ENCODE assay signal across 11 cellular contexts in the genomic region with DNA sequence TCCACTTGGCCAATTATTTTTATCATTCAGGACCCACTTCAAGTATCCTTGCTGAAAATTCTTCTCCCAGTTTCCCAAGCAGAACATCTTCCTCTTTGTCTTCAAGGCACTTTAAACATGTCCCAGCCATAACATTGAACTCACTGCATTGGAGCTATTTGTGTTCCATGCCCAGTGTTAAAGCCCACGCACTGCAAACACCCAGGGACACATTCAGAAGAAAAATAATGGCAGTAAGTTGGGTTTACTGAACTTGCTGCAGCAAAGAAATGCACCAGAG. TPM values are rescaled to one million over a fixed set of nuclear protein-coding genes. Genes with fewer than 3 reads are reported as not detected.
DNase-seq lines count a peak whose midpoint lies in the region; ATAC-seq, FAIRE-seq and TF ChIP-seq lines count a peak whose summit lies in the region.
"Had no signal": no experiment of that assay in that cellular context is flagged by ENCODE, and none has a peak within 500 bp of the region (broad histone marks: within the 10 kb centered on the region; RNA-seq: fewer than 3 reads in every experiment).

No MANE protein-coding gene starts in this region.

- no peaks in the 10 kb centered on the region for H3K9me1 ChIP-seq in endothelial cell of umbilical vein (replicated peaks; ENCODE audit: control insufficient read depth, extremely low read depth, insufficient read depth, low read length)

- no peak overlapping the region for H3K9ac ChIP-seq in endothelial cell of umbilical vein (replicated peaks; ENCODE audit: extremely low read depth, insufficient read depth, low read length)

- peaks cover 34% of the 10 kb centered on the region for H3K27me3 Mint-ChIP-seq in activated naive CD4-positive, alpha-beta T cell treated with anti-CD3 and anti-CD28 coated beads, Interleukin-2, amount 10 ng/mL, durations not matched to agents 7 days and 5 days
- H3K27me3 Mint-ChIP-seq in T-helper 17 cell, result no peaks in the 10 kb centered on the region
- H3K27me3 Mint-ChIP-seq in stimulated activated naive B cell treated with anti-CD40 and anti-IgM and Interleukin-4, amounts not matched to agents 10 μg/mL and 1 μg/mL and 100 μg/mL, for 72 hours, result no peaks in the 10 kb centered on the region

- H3K36me3 ChIP-seq in endothelial cell of umbilical vein (ENCODE audit: control insufficient read depth in 2 of 2, extremely low read depth in 1 of 2, insufficient read depth in 2 of 2, low read length in 2 of 2), result no peaks in the 10 kb centered on the region

- H3K27ac Mint-ChIP-seq in activated naive CD4-positive, alpha-beta T cell treated with anti-CD3 and anti-CD28 coated beads, Interleukin-2, amount 10 ng/mL, durations not matched to agents 7 days and 5 days, result no peak overlapping the region
- H3K27ac Mint-ChIP-seq in T-helper 17 cell, result peak overlapping the region; percentile 39
- H3K27ac Mint-ChIP-seq in stimulated activated naive B cell treated with anti-CD40 and anti-IgM and Interleukin-4, amounts not matched to agents 10 μg/mL and 1 μg/mL and 100 μg/mL, for 72 hours, result peak overlapping the region; percentile 80

- peaks cover 47% of the 10 kb centered on the region for H3K4me1 Mint-ChIP-seq in activated naive CD4-positive, alpha-beta T cell treated with anti-CD3 and anti-CD28 coated beads, Interleukin-2, amount 10 ng/mL, durations not matched to agents 7 days and 5 days
- peaks cover 36% of the 10 kb centered on the region for H3K4me1 Mint-ChIP-seq in T-helper 17 cell
- peaks cover 35 to 44% of the 10 kb centered on the region in 2 donors for H3K4me1 Mint-ChIP-seq in stimulated activated naive B cell treated with anti-CD40 and anti-IgM and Interleukin-4, amounts not matched to agents 10 μg/mL and 1 μg/mL and 100 μg/mL, for 72 hours

- no peak for TF ChIP-seq POLR2A in endothelial cell of umbilical vein (IDR thresholded peaks at IDR 0.05; ENCODE audit: low read depth, low read length)

- H3K9me3 Mint-ChIP-seq in activated naive CD4-positive, alpha-beta T cell treated with anti-CD3 and anti-CD28 coated beads, Interleukin-2, amount 10 ng/mL, durations not matched to agents 7 days and 5 days, result no peaks in the 10 kb centered on the region
- H3K9me3 Mint-ChIP-seq in stimulated activated naive B cell treated with anti-CD40 and anti-IgM and Interleukin-4, amounts not matched to agents 10 μg/mL and 1 μg/mL and 100 μg/mL, for 72 hours, result no peaks in the 10 kb centered on the region

- POLR2A ChIA-PET in endothelial cell of umbilical vein (lab: Charles Lee), result no interaction called here

- peaks cover 13% of the 10 kb centered on the region for H3K36me3 Mint-ChIP-seq in activated naive CD4-positive, alpha-beta T cell treated with anti-CD3 and anti-CD28 coated beads, Interleukin-2, amount 10 ng/mL, durations not matched to agents 7 days and 5 days
- no peaks in the 10 kb centered on the region for H3K36me3 Mint-ChIP-seq in T-helper 17 cell (ENCODE audit: low read depth)
- H3K36me3 Mint-ChIP-seq in stimulated activated naive B cell treated with anti-CD40 and anti-IgM and Interleukin-4, amounts not matched to agents 10 μg/mL and 1 μg/mL and 100 μg/mL, for 72 hours, result peaks cover 2 to 11% of the 10 kb centered on the region in 2 donors

- no peak overlapping the region for H3K4me2 ChIP-seq in endothelial cell of umbilical vein (ENCODE audit: insufficient read depth, low read length)

- no peak for TF ChIP-seq CTCF in endothelial cell of umbilical vein (IDR thresholded peaks at IDR 0.05; ENCODE audit: extremely low read depth in 1 of 2, insufficient read depth in 1 of 2, low read depth in 1 of 2, low read length in 2 of 2)

- H2AFZ ChIP-seq in endothelial cell of umbilical vein (ENCODE audit: low read depth, low read length), result peak overlapping the region; percentile 36

- H3K4me3 ChIP-seq in endothelial cell of umbilical vein (replicated peaks in 1 of 3; ENCODE audit: insufficient read depth in 1 of 3, low read depth in 1 of 3, low read length in 3 of 3), result no peak overlapping the region

- dilution Hi-C loops in endothelial cell of umbilical vein (cut with MboI; ENCODE audit: extremely low pct_ligation_motif_present, low sequenced_read_pairs), result no loop called here

- peak overlapping the region; percentile 7 for H3K4me3 Mint-ChIP-seq in activated naive CD4-positive, alpha-beta T cell treated with anti-CD3 and anti-CD28 coated beads, Interleukin-2, amount 10 ng/mL, durations not matched to agents 7 days and 5 days
- H3K4me3 Mint-ChIP-seq in T-helper 17 cell, result peak overlapping the region; percentile 9
- H3K4me3 Mint-ChIP-seq in stimulated activated naive B cell treated with anti-CD40 and anti-IgM and Interleukin-4, amounts not matched to agents 10 μg/mL and 1 μg/mL and 100 μg/mL, for 72 hours, result peak overlapping the region; percentile 2 to 51

- H3K9me3 ChIP-seq in T-helper 17 cell (ENCODE audit: control insufficient read depth, low read length, poor library complexity, severe bottlenecking) (no peaks in the 10 kb centered on the region), endothelial cell of umbilical vein (replicated peaks; ENCODE audit: control insufficient read depth, insufficient read depth, low read length) (no peaks in the 10 kb centered on the region)

- intact Hi-C loops in endothelial cell of umbilical vein (cut with micrococcal nuclease) (loop anchor here (1.0 to 2.0 kb wide), 2 partner anchors 43 to 405 kb away; no protein-coding TSS in a partner anchor), left colon (cut with DNase I, micrococcal nuclease) (loop anchor here (2.0 to 10.0 kb wide), 3 partner anchors 71 to 411 kb away; a partner anchor contains a TSS)

- ATAC-seq in T-helper 17 cell (no peak), left colon (no peak)
- ATAC-seq in stimulated activated naive B cell treated with anti-CD40 and anti-IgM and Interleukin-4, amounts not matched to agents 10 μg/mL and 1 μg/mL and 100 μg/mL, for 72 hours (replicated peaks), result no peak

- CTCF ChIA-PET in activated naive CD4-positive, alpha-beta T cell treated with anti-CD3 and anti-CD28 coated beads, Interleukin-2, amount 10 ng/mL, durations not matched to agents 7 days and 5 days (lab: Charles Lee), result interaction anchor here (0.6 to 7.4 kb wide), 15 partner anchors 39 to 405 kb away, joined by 3 to 184 read pairs (median 4); a partner anchor contains a TSS
- CTCF ChIA-PET in endothelial cell of umbilical vein (lab: Charles Lee), result interaction anchor here (0.6 to 4.7 kb wide), 13 partner anchors 17 to 1056 kb away, joined by 3 to 96 read pairs (median 4); a partner anchor contains a TSS

- BruUV-seq in endothelial cell of umbilical vein (replicated peaks; lab: Mats Ljungman, UMichigan), result no TSS peak

- DNase-seq in activated naive CD4-positive, alpha-beta T cell treated with anti-CD3 and anti-CD28 coated beads, Interleukin-2, amount 10 ng/mL, durations not matched to agents 7 days and 5 days, result no peak
- DNase-seq in activated naive CD4-positive, alpha-beta T cell (lab: John Stamatoyannopoulos, UW), result no peak
- DNase-seq in T-helper 17 cell, result no peak
- no peak for DNase-seq in endothelial cell of umbilical vein (ENCODE audit: low read depth, low spot score)
- DNase-seq in stimulated activated naive B cell treated with anti-CD40 and anti-IgM and Interleukin-4, amounts not matched to agents 10 μg/mL and 1 μg/mL and 100 μg/mL, for 72 hours, result no peak
- no peak for DNase-seq in amniotic stem cell (lab: John Stamatoyannopoulos, UW)
- DNase-seq in left colon, result no peak
- no peak for DNase-seq in T1000 (lab: John Stamatoyannopoulos, UW)
- DNase-seq: cortex of kidney had no signal

- H3K79me2 ChIP-seq in endothelial cell of umbilical vein (ENCODE audit: control insufficient read depth, insufficient read depth, low read length), result peaks cover 16% of the 10 kb centered on the region

- FAIRE-seq in endothelial cell of umbilical vein (lab: Jason Lieb, UNC), result no peak
- FAIRE-seq: kidney had no signal

- H3K4me1 ChIP-seq in endothelial cell of umbilical vein (ENCODE audit: control insufficient read depth, extremely low read depth, insufficient read depth, low read length), result peaks cover 19% of the 10 kb centered on the region

- H3K27ac ChIP-seq in endothelial cell of umbilical vein (ENCODE audit: insufficient read depth, low read depth, low read length), result no peak overlapping the region

- no peaks in the 10 kb centered on the region for H4K20me1 ChIP-seq in endothelial cell of umbilical vein (replicated peaks; ENCODE audit: control insufficient read depth, extremely low read depth, insufficient read depth, low read length)

- H3K27me3 ChIP-seq in endothelial cell of umbilical vein (ENCODE audit: control insufficient read depth in 2 of 2, insufficient read depth in 2 of 2, low read length in 2 of 2), result peaks cover 0 to 11% of the 10 kb centered on the region in 2 experiments

TF ChIP-seq in endothelial cell of umbilical vein, 7 proteins besides CTCF, POLR2A, EP300 and RAD21 (continues in another document):
- TF ChIP-seq EZH2 (IDR thresholded peaks at IDR 0.05; ENCODE audit: borderline replicate concordance, low read depth, low read length, severe bottlenecking) (no peak), JUN (IDR thresholded peaks at IDR 0.05; ENCODE audit: borderline replicate concordance, insufficient read depth, insufficient read length, low read depth) (no peak), POLR2AphosphoS5 (IDR thresholded peaks at IDR 0.05; ENCODE audit: insufficient read depth, low read depth, low read length) (no peak)

RNA-seq across cellular contexts. Expression of a gene that starts 1.6 kb away (rescaled TPM):
- total RNA-seq in T-helper 17 cell (10 to 100 TPM; 24.6 to 26.2 TPM), endothelial cell of umbilical vein (105 and 110 TPM in 2 replicates), left colon (10 to 100 TPM; 44.5 to 53.4 TPM)
- 58.3 and 80.7 TPM in 2 replicates for polyA plus RNA-seq in endothelial cell of umbilical vein
- polyA plus RNA-seq in endothelial cell of umbilical vein (2011; cell fraction: cytosol; rRNA removed), result 74.1 and 81.8 TPM in 2 replicates
- polyA plus RNA-seq in endothelial cell of umbilical vein (2011; cell fraction: nucleus; rRNA removed), result 43.5 and 53.7 TPM in 2 replicates
- polyA plus RNA-seq in endothelial cell of umbilical vein (2012), result 159 and 177 TPM in 2 replicates
- 61.5 and 64.5 TPM in 2 replicates for polyA minus RNA-seq in endothelial cell of umbilical vein
- 9.1 TPM for polyA minus RNA-seq in endothelial cell of umbilical vein (2011; cell fraction: cytosol; rRNA and poly(A)+ RNA removed)
- polyA minus RNA-seq in endothelial cell of umbilical vein (2011; cell fraction: nucleus; rRNA and poly(A)+ RNA removed), result 13.5 and 13.8 TPM in 2 replicates

RNA-seq across cellular contexts. Expression of a gene that starts 45.1 kb away (rescaled TPM):
- total RNA-seq in T-helper 17 cell (10 to 100 TPM; 10.7 to 22.8 TPM), endothelial cell of umbilical vein (not detected in 2 replicates), left colon (1 to 10 TPM in 1 of 2 donors, under 1 TPM in 1; 0.85 to 1.8 TPM)
- not detected in 2 replicates for polyA plus RNA-seq in endothelial cell of umbilical vein
- not detected in 2 replicates for polyA plus RNA-seq in endothelial cell of umbilical vein (2011; cell fraction: cytosol; rRNA removed)
- not detected in 2 replicates for polyA plus RNA-seq in endothelial cell of umbilical vein (2011; cell fraction: nucleus; rRNA removed)
- polyA plus RNA-seq in endothelial cell of umbilical vein (2012), result not detected in 2 replicates
- not detected in 2 replicates for polyA minus RNA-seq in endothelial cell of umbilical vein
- polyA minus RNA-seq in endothelial cell of umbilical vein (2011; cell fraction: cytosol; rRNA and poly(A)+ RNA removed), result not detected
- not detected in 2 replicates for polyA minus RNA-seq in endothelial cell of umbilical vein (2011; cell fraction: nucleus; rRNA and poly(A)+ RNA removed)
- total RNA-seq: fibroblast of villous mesenchyme had no signal

Comparison
In these comparisons a context has a peak if more than half of its experiments do, and no peak if none do; other contexts are left out.
1. RNA of a gene that starts 45.1 kb away (total RNA-seq): 10.7 to 22.8 TPM in T-helper 17 cell; 0.85 to 1.8 TPM in left colon and not detected in endothelial cell of umbilical vein; every median in the first group is over 4 times any median in the second.
2. Peak in every context shown above with its lines, with median percentiles within 50 percentile points of each other: H3K4me3 Mint-ChIP-seq.